Comparison of ENCODE assay signal across 2 cellular contexts in genomic region chrX:33073660-33074059, GRCh38.
DNase-seq lines count a peak whose midpoint lies in the region; ATAC-seq, FAIRE-seq and TF ChIP-seq lines count a peak whose summit lies in the region.
"Not testable (repeated sequence)": the region's sequence is repeated elsewhere in the genome, so short reads cannot be mapped to it uniquely, and the experiment has no call there.

No MANE protein-coding gene starts in this region.

- not testable (repeated sequence) for FAIRE-seq in A549 (lab: Jason Lieb, UNC)

- CTCF ChIA-PET in A549 (lab: Yijun Ruan, JAX) = not testable (repeated sequence)
- CTCF ChIA-PET in HEK293 (lab: Yijun Ruan, JAX) = interaction anchor here (0.7 kb wide), 1 partner anchor 188 kb away, joined by 3 read pairs; no protein-coding TSS in a partner anchor

- H3K4me3 ChIP-seq in A549; HEK293 (ENCODE audit: low read depth, low read length): not testable (repeated sequence)

- not testable (repeated sequence) for ATAC-seq in A549

- not testable (repeated sequence) for H3K4me2 ChIP-seq in A549

- TF ChIP-seq POLR2A in A549 (IDR thresholded peaks at IDR 0.05; ENCODE audit: low read length) = not testable (repeated sequence)

- not testable (repeated sequence) for TF ChIP-seq CTCF in A549 (IDR thresholded peaks at IDR 0.05); HEK293 (tag by site-specific recombination; IDR thresholded peaks at IDR 0.05)

- H3K4me1 ChIP-seq in A549; HEK293 (ENCODE audit: control insufficient read depth, insufficient read depth, low read length): not testable (repeated sequence)

- 58% methylated on average over 11 of the region's 11 CpGs for WGBS in A549 (ENCODE audit: missing lambda C conversion rate)

- not testable (repeated sequence) for H3K36me3 ChIP-seq in HEK293 (ENCODE audit: control insufficient read depth in 2 of 2, insufficient read depth in 1 of 2, low read length in 2 of 2)

- not testable (repeated sequence) for TF ChIP-seq EP300 in A549 (IDR thresholded peaks at IDR 0.05)

- DNase-seq in A549 (ENCODE audit: low read depth in 1 of 2, low spot score in 1 of 2) = not testable (repeated sequence)

- not testable (repeated sequence) for H3K9me3 ChIP-seq in A549; HEK293 (ENCODE audit: control insufficient read depth, insufficient read depth, low read depth, low read length)

- not testable (repeated sequence) for TF ChIP-seq RAD21 in A549 (conservative IDR thresholded peaks at IDR 0.05 in 1 of 2, IDR thresholded peaks at IDR 0.05 in 1 of 2)

- H3K27ac ChIP-seq in A549; HEK293 (ENCODE audit: extremely low read depth, low read depth, low read length): not testable (repeated sequence)

- POLR2A ChIA-PET in A549 (lab: Yijun Ruan, JAX); HEK293 (lab: Yijun Ruan, JAX): not testable (repeated sequence)

TF ChIP-seq in A549, 52 proteins besides CTCF, POLR2A, EP300 and RAD21:
- peak; percentile 60 for TF ChIP-seq ZC3H11A (IDR thresholded peaks at IDR 0.05)
TF ChIP-seq in A549: peak in this region for 1; not testable (repeated sequence) for 51.

TF ChIP-seq in HEK293, 187 proteins besides CTCF, POLR2A, EP300 and RAD21:
- TF ChIP-seq ZNF202 (tag by site-specific recombination; IDR thresholded peaks at IDR 0.05; ENCODE audit: borderline replicate concordance) (peak; percentile 88; the same call in 1 of the 2 replicates), ZNF518A (tag by site-specific recombination; conservative IDR thresholded peaks at IDR 0.05; ENCODE audit: low read depth) (peak; percentile 68), ZNF433 (tag by site-specific recombination; IDR thresholded peaks at IDR 0.05; ENCODE audit: low read depth) (0 out of 2 replicates have a peak, but pooled peaks have one; percentile 37), ZBTB11 (tag by site-specific recombination; conservative IDR thresholded peaks at IDR 0.05; ENCODE audit: low read depth) (peak; percentile 62), ZXDB (tag by site-specific recombination; IDR thresholded peaks at IDR 0.05) (0 out of 2 replicates have a peak, but pooled peaks have one; percentile 35), ZBTB8A (tag by site-specific recombination; IDR thresholded peaks at IDR 0.05) (0 out of 2 replicates have a peak, but pooled peaks have one; percentile 35), ZNF529 (tag by site-specific recombination; IDR thresholded peaks at IDR 0.05; ENCODE audit: insufficient replicate concordance) (peak; percentile 27), ZNF394 (tag by site-specific recombination; IDR thresholded peaks at IDR 0.05; ENCODE audit: borderline replicate concordance) (peak; percentile 76; the same call in 1 of the 2 replicates), ZNF426 (tag by site-specific recombination; IDR thresholded peaks at IDR 0.05) (peak; percentile 69), ZNF555 (tag by site-specific recombination; conservative IDR thresholded peaks at IDR 0.05) (peak; percentile 73), ZNF654 (tag by site-specific recombination; IDR thresholded peaks at IDR 0.05; ENCODE audit: low read depth) (0 out of 2 replicates have a peak, but pooled peaks have one; percentile 8), ZNF623 (tag by site-specific recombination; IDR thresholded peaks at IDR 0.05) (peak; percentile 53), ZNF560 (tag by site-specific recombination; IDR thresholded peaks at IDR 0.05; ENCODE audit: borderline replicate concordance) (0 out of 2 replicates have a peak, but pooled peaks have one; percentile 28), ZNF266 (tag by site-specific recombination; IDR thresholded peaks at IDR 0.05; ENCODE audit: low read depth) (peak; percentile 26; the same call in 1 of the 2 replicates), ZNF510 (tag by site-specific recombination; IDR thresholded peaks at IDR 0.05; ENCODE audit: insufficient replicate concordance) (peak; percentile 37), ZNF140 (tag by site-specific recombination; IDR thresholded peaks at IDR 0.05) (peak; percentile 59)
